Comparison of ENCODE assay signal across 25 cellular contexts in genomic region chr7:7581531-7582179, GRCh38. TPM values are rescaled to one million over a fixed set of nuclear protein-coding genes. Genes with fewer than 3 reads are reported as not detected.
DNase-seq lines count a peak whose midpoint lies in the region; ATAC-seq and TF ChIP-seq lines count a peak whose summit lies in the region.
"Had no signal": no experiment of that assay in that cellular context is flagged by ENCODE, and none has a peak within 500 bp of the region (broad histone marks: within the 10 kb centered on the region; RNA-seq: fewer than 3 reads in every experiment).

No MANE protein-coding gene starts in this region.

- CTCF ChIA-PET in activated CD4-positive, alpha-beta memory T cell treated with anti-CD3 and anti-CD28 coated beads, Interleukin-2, amount 10 ng/mL, durations not matched to agents 7 days and 5 days (lab: Charles Lee) = no interaction called here

- H3K27me3 Mint-ChIP-seq in GM23338 (ENCODE audit: insufficient read depth, low read depth, poor library complexity) = no peaks in the 10 kb centered on the region
- H3K27me3 Mint-ChIP-seq in neural progenitor cell (ENCODE audit: insufficient read depth, low read depth) = no peaks in the 10 kb centered on the region
- no peaks in the 10 kb centered on the region for H3K27me3 Mint-ChIP-seq in activated CD4-positive, alpha-beta memory T cell treated with anti-CD3 and anti-CD28 coated beads, Interleukin-2, amount 10 ng/mL, durations not matched to agents 7 days and 5 days
- H3K27me3 Mint-ChIP-seq: brain had no signal

- peaks cover 6% of the 10 kb centered on the region; the same call in 1 of the 2 replicates for H3K79me2 ChIP-seq in GM23338 (replicated peaks; ENCODE audit: insufficient read depth)
- peaks cover 13% of the 10 kb centered on the region for H3K79me2 ChIP-seq in neural progenitor cell (ENCODE audit: low read depth)

- H3K9me3 Mint-ChIP-seq in GM23338 (no peaks in the 10 kb centered on the region), neural progenitor cell (no peaks in the 10 kb centered on the region)
- H3K9me3 Mint-ChIP-seq in activated CD4-positive, alpha-beta memory T cell treated with anti-CD3 and anti-CD28 coated beads, Interleukin-2, amount 10 ng/mL, durations not matched to agents 7 days and 5 days = no peaks in the 10 kb centered on the region
- H3K9me3 Mint-ChIP-seq: brain had no signal

- H4K20me1 ChIP-seq in GM23338 (replicated peaks; ENCODE audit: insufficient read depth) = no peaks in the 10 kb centered on the region
- H4K20me1 ChIP-seq in neural progenitor cell (ENCODE audit: low read depth) = peaks cover 18% of the 10 kb centered on the region

- H2AFZ ChIP-seq in GM23338 = no peak overlapping the region
- no peak overlapping the region for H2AFZ ChIP-seq in neural progenitor cell (replicated peaks)

- no peaks in the 10 kb centered on the region for H3K9me3 ChIP-seq in iPS DF 6.9 (ENCODE audit: control insufficient read depth, insufficient read depth, low read length)
- no peaks in the 10 kb centered on the region for H3K9me3 ChIP-seq in neural progenitor cell (ENCODE audit: low read depth)
- H3K9me3 ChIP-seq: BLaER1 treated with 17β-estradiol and CSF1 and Interleukin-3, amounts not matched to agents 10 nM and 100 nM; HAP-1; mucosa of descending colon; psoas muscle; vagina had no signal

- no peak overlapping the region for H3K9ac ChIP-seq in neural progenitor cell
- H3K9ac ChIP-seq: BLaER1 treated with 17β-estradiol and CSF1 and Interleukin-3, amounts not matched to agents 10 nM and 100 nM had no signal

- peaks cover 9% of the 10 kb centered on the region for H3K4me1 Mint-ChIP-seq in GM23338
- peaks cover 5% of the 10 kb centered on the region for H3K4me1 Mint-ChIP-seq in neural progenitor cell
- no peaks in the 10 kb centered on the region for H3K4me1 Mint-ChIP-seq in activated CD4-positive, alpha-beta memory T cell treated with anti-CD3 and anti-CD28 coated beads, Interleukin-2, amount 10 ng/mL, durations not matched to agents 7 days and 5 days

- no peaks in the 10 kb centered on the region for H3K27me3 ChIP-seq in GM23338 (ENCODE audit: insufficient read depth)
- H3K27me3 ChIP-seq in iPS DF 6.9 (ENCODE audit: control insufficient read depth, insufficient read depth, low read length) = no peaks in the 10 kb centered on the region
- H3K27me3 ChIP-seq in neural progenitor cell = no peaks in the 10 kb centered on the region
- H3K27me3 ChIP-seq: BLaER1 treated with 17β-estradiol and CSF1 and Interleukin-3, amounts not matched to agents 10 nM and 100 nM; vagina had no signal

- H3K36me3 Mint-ChIP-seq in GM23338 (ENCODE audit: low read depth) (peaks cover 16% of the 10 kb centered on the region; the same call in 2 of the 3 replicates), neural progenitor cell (peaks cover 10% of the 10 kb centered on the region)
- no peaks in the 10 kb centered on the region for H3K36me3 Mint-ChIP-seq in activated CD4-positive, alpha-beta memory T cell treated with anti-CD3 and anti-CD28 coated beads, Interleukin-2, amount 10 ng/mL, durations not matched to agents 7 days and 5 days (ENCODE audit: low read depth)

- ATAC-seq in GM23338 = peak; percentile 98
- ATAC-seq: mucosa of descending colon had no signal

- H3K4me3 ChIP-seq in GM23338 (no peak overlapping the region), iPS DF 6.9 (ENCODE audit: low read length) (no peak overlapping the region), neural progenitor cell (peak overlapping the region; percentile 10)
- H3K4me3 ChIP-seq: BLaER1 treated with 17β-estradiol and CSF1 and Interleukin-3, amounts not matched to agents 10 nM and 100 nM; HAP-1; mucosa of descending colon; psoas muscle; SK-N-MC; vagina had no signal

- H3F3A ChIP-seq in GM23338 (replicated peaks; ENCODE audit: low read depth) (no peaks in the 10 kb centered on the region), neural progenitor cell (ENCODE audit: low read depth) (peaks cover 21% of the 10 kb centered on the region)

- H3K36me3 ChIP-seq in GM23338 (ENCODE audit: insufficient read depth) = no peaks in the 10 kb centered on the region
- H3K36me3 ChIP-seq in iPS DF 6.9 (ENCODE audit: control insufficient read depth, insufficient read depth, low read length) = no peaks in the 10 kb centered on the region
- peaks cover 4% of the 10 kb centered on the region for H3K36me3 ChIP-seq in neural progenitor cell
- H3K36me3 ChIP-seq: HAP-1 had no signal

- TF ChIP-seq CTCF in GM23338 (conservative IDR thresholded peaks at IDR 0.05; ENCODE audit: low read depth in 2 of 2) (no peak), neural progenitor cell (IDR thresholded peaks at IDR 0.05) (no peak)

- H3K27ac Mint-ChIP-seq in GM23338 (peak overlapping the region; percentile 88), neural progenitor cell (no peak overlapping the region)
- no peak overlapping the region for H3K27ac Mint-ChIP-seq in activated CD4-positive, alpha-beta memory T cell treated with anti-CD3 and anti-CD28 coated beads, Interleukin-2, amount 10 ng/mL, durations not matched to agents 7 days and 5 days

- peak overlapping the region; percentile 34; the same call in 1 of the 3 replicates for H3K4me3 Mint-ChIP-seq in GM23338
- H3K4me3 Mint-ChIP-seq in neural progenitor cell = no peak overlapping the region
- H3K4me3 Mint-ChIP-seq in activated CD4-positive, alpha-beta memory T cell treated with anti-CD3 and anti-CD28 coated beads, Interleukin-2, amount 10 ng/mL, durations not matched to agents 7 days and 5 days = no peak overlapping the region
- H3K4me3 Mint-ChIP-seq: brain had no signal

- H3K4me1 ChIP-seq in GM23338 (ENCODE audit: insufficient read depth) = no peaks in the 10 kb centered on the region
- H3K4me1 ChIP-seq in iPS DF 6.9 (ENCODE audit: control insufficient read depth, insufficient read depth, low read length) = no peaks in the 10 kb centered on the region; the same call in 1 of the 2 replicates
- H3K4me1 ChIP-seq in neural progenitor cell = peaks cover 12% of the 10 kb centered on the region
- H3K4me1 ChIP-seq: HAP-1, psoas muscle, vagina had no signal

- H3K4me2 ChIP-seq in GM23338 (no peak overlapping the region), neural progenitor cell (peak overlapping the region; percentile 52)
- H3K4me2 ChIP-seq: BLaER1 treated with 17β-estradiol and CSF1 and Interleukin-3, amounts not matched to agents 10 nM and 100 nM had no signal

- H3K27ac ChIP-seq in GM23338 (ENCODE audit: low read depth) (no peak overlapping the region; the same call in 1 of the 2 replicates), iPS DF 6.9 (ENCODE audit: low read length) (no peak overlapping the region), neural progenitor cell (no peak overlapping the region)
- H3K27ac ChIP-seq: BLaER1 treated with 17β-estradiol and CSF1 and Interleukin-3, amounts not matched to agents 10 nM and 100 nM; psoas muscle; SK-N-MC; vagina; VCaP had no signal

- no peaks in the 10 kb centered on the region for H3K9me2 ChIP-seq in GM23338 (ENCODE audit: insufficient read depth)

- WGBS in iPS DF 6.9 (ENCODE audit: insufficient coverage, insufficient read length) = no CpG with 5 or more reads among the region's 10 CpGs

- POLR2A ChIA-PET in activated CD4-positive, alpha-beta memory T cell treated with anti-CD3 and anti-CD28 coated beads, Interleukin-2, amount 10 ng/mL, durations not matched to agents 7 days and 5 days (lab: Charles Lee) = no interaction called here

- DNase-seq in GM23338 (ENCODE audit: low spot score) (peak; percentile 67), NCI-H82 treated with DMSO at 0.1 percent for 48 hours (lab: John Stamatoyannopoulos, UW; ENCODE audit: unreplicated experiment) (peak; percentile 87), iPS DF 6.9 (ENCODE audit: low read depth, low spot score) (peak; percentile 47), neural progenitor cell (ENCODE audit: low spot score) (peak; percentile 77), GF-D8 (lab: John Stamatoyannopoulos, UW) (no peak), NCI-H345 (lab: John Stamatoyannopoulos, UW) (no peak)
- DNase-seq in activated CD4-positive, alpha-beta memory T cell treated with anti-CD3 and anti-CD28 coated beads, Interleukin-2, amount 10 ng/mL, durations not matched to agents 7 days and 5 days = no peak
- no peak for DNase-seq in activated effector memory CD4-positive, alpha-beta T cell treated with Interleukin-2 at 50 U/mL for 16 hours
- DNase-seq: ACHN; activated CD8-positive, alpha-beta memory T cell treated with anti-CD3 and anti-CD28 coated beads, Interleukin-2, amount 50 U/mL, for 48 hours; activated effector memory CD4-positive, alpha-beta T cell treated with anti-CD3 and anti-CD28 coated beads, Interleukin-2, amount 50 U/mL, for 16 hours; Calu3; mucosa of descending colon; NCI-H1048; NCI-H1930; NCI-H446 treated with DMSO at 0.1 percent for 48 hours; psoas muscle had no signal

TF ChIP-seq in GM23338, 12 proteins besides CTCF, POLR2A, EP300 and RAD21 (continues in another document):
- 0 out of 2 replicates have a peak, but pooled peaks have one; percentile 55 for TF ChIP-seq ZNF114 (CRISPR knock-in tag; IDR thresholded peaks at IDR 0.05)

RNA-seq across cellular contexts. Expression of gene MIOS, which starts 15.0 kb away (rescaled TPM):
- total RNA-seq in GM23338 (2014; rRNA removed; shearing (Covaris generic)) = 85.7 and 95.7 TPM in 2 replicates
- 11.3 and 13.1 TPM in 2 replicates for polyA plus RNA-seq in GM23338 (2016; fragmentation: Nextera tagmentation; extraction: Ambion mirVana)
- 62.0 and 62.2 TPM in 2 replicates for total RNA-seq in neural progenitor cell (ENCODE audit: low replicate concordance)
- total RNA-seq in activated CD4-positive, alpha-beta memory T cell treated with anti-CD3 and anti-CD28 coated beads, Interleukin-2, amount 10 ng/mL, durations not matched to agents 7 days and 5 days = 10 to 100 TPM; 22.8 to 24.6 TPM

RNA-seq across cellular contexts. Expression of gene COL28A1, which starts 46.0 kb away (rescaled TPM):
- 0.27 and 0.31 TPM in 2 replicates for total RNA-seq in GM23338 (2014; rRNA removed; shearing (Covaris generic))
- 0.70 and 0.80 TPM in 2 replicates for polyA plus RNA-seq in GM23338 (2016; fragmentation: Nextera tagmentation; extraction: Ambion mirVana)
- total RNA-seq in neural progenitor cell (ENCODE audit: low replicate concordance) = 0.43 and 0.60 TPM in 2 replicates
- not detected for total RNA-seq in activated CD4-positive, alpha-beta memory T cell treated with anti-CD3 and anti-CD28 coated beads, Interleukin-2, amount 10 ng/mL, durations not matched to agents 7 days and 5 days
- total RNA-seq: glomerular endothelial cell; T-helper 2 cell treated with Interferon-gamma antibody and Interleukin-4, amounts not matched to agents 100 ng/mL and 5 ng/mL, for 36 hours had no signal

RNA-seq across cellular contexts. Expression of gene UMAD1, which starts 58.9 kb away (rescaled TPM):
- total RNA-seq in GM23338 (2014; rRNA removed; shearing (Covaris generic)) = 8.3 and 8.4 TPM in 2 replicates
- 10.3 and 12.4 TPM in 2 replicates for polyA plus RNA-seq in GM23338 (2016; fragmentation: Nextera tagmentation; extraction: Ambion mirVana)
- total RNA-seq in neural progenitor cell (ENCODE audit: low replicate concordance) = 16.6 and 23.0 TPM in 2 replicates
- 10 to 100 TPM; 16.1 to 16.7 TPM for total RNA-seq in activated CD4-positive, alpha-beta memory T cell treated with anti-CD3 and anti-CD28 coated beads, Interleukin-2, amount 10 ng/mL, durations not matched to agents 7 days and 5 days

Comparison
In these comparisons a context has a peak if more than half of its experiments do, and no peak if none do; other contexts are left out.
1. DNase-seq: peak in GM23338 (single experiment), NCI-H82 treated with DMSO at 0.1 percent for 48 hours (single experiment), iPS DF 6.9 (single experiment) and neural progenitor cell (single experiment); none in GF-D8 (single experiment), activated CD4-positive, alpha-beta memory T cell treated with anti-CD3 and anti-CD28 coated beads, Interleukin-2, amount 10 ng/mL, durations not matched to agents 7 days and 5 days (single experiment), NCI-H345 (single experiment) and activated effector memory CD4-positive, alpha-beta T cell treated with Interleukin-2 at 50 U/mL for 16 hours (single experiment).